Comparison of ENCODE assay signal across 1 cellular context in the genomic region with DNA sequence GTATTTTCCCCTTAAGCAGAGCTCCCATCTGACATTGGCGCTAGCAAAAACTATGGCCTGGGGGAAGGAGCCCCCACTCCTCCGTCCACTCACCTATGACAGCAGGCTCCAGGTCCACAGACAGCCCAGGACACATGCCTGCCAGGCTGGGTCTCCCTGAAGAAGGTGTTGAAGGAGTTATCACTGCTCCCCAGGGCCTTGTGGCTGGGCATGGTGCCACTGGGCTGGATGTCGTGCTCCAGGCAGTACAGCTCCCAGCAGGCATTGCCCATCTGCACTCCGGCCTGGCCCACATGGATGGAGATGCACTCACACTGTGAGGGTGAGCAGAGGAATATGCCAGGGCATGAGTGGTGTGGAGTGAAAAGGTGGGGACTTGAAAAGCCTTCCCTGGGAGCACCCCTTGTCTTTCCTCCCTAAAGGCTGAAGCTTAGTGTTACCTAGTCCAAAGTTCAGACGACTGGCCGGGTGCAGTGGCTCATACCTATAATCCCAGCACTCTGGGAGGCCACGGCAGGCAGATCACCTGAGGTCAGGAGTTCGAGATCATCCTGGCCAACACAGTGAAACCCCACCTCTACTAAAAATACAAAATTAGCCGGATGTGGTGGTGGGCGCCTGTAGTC.
TF ChIP-seq lines count a peak whose summit lies in the region.

No MANE protein-coding gene starts in this region.

TF ChIP-seq in endothelial cell of umbilical vein, 7 proteins besides CTCF, POLR2A, EP300 and RAD21:
- TF ChIP-seq GATA2 (IDR thresholded peaks at IDR 0.05; ENCODE audit: insufficient read depth, insufficient read length, low read depth, low read length) (no peak), FOS (IDR thresholded peaks at IDR 0.05; ENCODE audit: borderline replicate concordance, insufficient read depth, low read length) (no peak), MYC (IDR thresholded peaks at IDR 0.05; ENCODE audit: low read depth, low read length) (no peak), EZH2 (IDR thresholded peaks at IDR 0.05; ENCODE audit: borderline replicate concordance, low read depth, low read length, severe bottlenecking) (no peak), JUN (IDR thresholded peaks at IDR 0.05; ENCODE audit: borderline replicate concordance, insufficient read depth, insufficient read length, low read depth) (no peak), POLR2AphosphoS5 (IDR thresholded peaks at IDR 0.05; ENCODE audit: insufficient read depth, low read depth, low read length) (no peak)
- TF ChIP-seq, protein P1, sequence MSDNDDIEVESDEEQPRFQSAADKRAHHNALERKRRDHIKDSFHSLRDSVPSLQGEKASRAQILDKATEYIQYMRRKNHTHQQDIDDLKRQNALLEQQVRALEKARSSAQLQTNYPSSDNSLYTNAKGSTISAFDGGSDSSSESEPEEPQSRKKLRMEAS (IDR thresholded peaks at IDR 0.05; ENCODE audit: insufficient read depth, insufficient read length) = no peak
TF ChIP-seq in endothelial cell of umbilical vein: peak in this region for 0.
